Comparison of ENCODE assay signal across 1 cellular context in genomic region chr16:83945587-83945986, GRCh38.
TF ChIP-seq lines count a peak whose summit lies in the region.

No MANE protein-coding gene starts in this region.

TF ChIP-seq in HepG2, 621 proteins besides CTCF, POLR2A, EP300 and RAD21 (continued from another document and continues in another):
- TF ChIP-seq HNF4A (CRISPR knock-in tag; IDR thresholded peaks at IDR 0.05) (peak; percentile 71), ZNF484 (CRISPR knock-in tag; IDR thresholded peaks at IDR 0.05; ENCODE audit: borderline replicate concordance, low read depth) (no peak), KMT2A (CRISPR knock-in tag; IDR thresholded peaks at IDR 0.05) (no peak), ZNF644 (CRISPR knock-in tag; IDR thresholded peaks at IDR 0.05; ENCODE audit: low read depth) (no peak), ETV5 (CRISPR knock-in tag; IDR thresholded peaks at IDR 0.05; ENCODE audit: borderline replicate concordance) (no peak), ZNF788 (CRISPR knock-in tag; IDR thresholded peaks at IDR 0.05; ENCODE audit: borderline replicate concordance) (no peak), CENPX (CRISPR knock-in tag; IDR thresholded peaks at IDR 0.05) (no peak), ZNF451 (CRISPR knock-in tag; IDR thresholded peaks at IDR 0.05) (no peak), SRF (IDR thresholded peaks at IDR 0.05; ENCODE audit: low read depth, low read length) (no peak), ZFX (CRISPR knock-in tag; IDR thresholded peaks at IDR 0.05; ENCODE audit: low read depth) (no peak), HNRNPLL (IDR thresholded peaks at IDR 0.05; ENCODE audit: low read depth, low read length, poor library complexity, severe bottlenecking) (no peak), NCOR1 (IDR thresholded peaks at IDR 0.05; ENCODE audit: borderline replicate concordance, low read length) (peak; percentile 86), TEAD3 (CRISPR knock-in tag; optimal IDR thresholded peaks at IDR 0.05; ENCODE audit: borderline replicate concordance) (no peak), RARA (CRISPR knock-in tag; IDR thresholded peaks at IDR 0.05) (peak; percentile 94), RNF2 (conservative IDR thresholded peaks at IDR 0.05; ENCODE audit: low read depth) (no peak), ZNF562 (CRISPR knock-in tag; IDR thresholded peaks at IDR 0.05; ENCODE audit: borderline replicate concordance) (no peak), ARID5B (CRISPR knock-in tag; IDR thresholded peaks at IDR 0.05) (peak; percentile 39; the same call in 1 of the 2 replicates), SATB2 (CRISPR knock-in tag; IDR thresholded peaks at IDR 0.05) (no peak), ZNF883 (CRISPR knock-in tag; IDR thresholded peaks at IDR 0.05; ENCODE audit: not compliant biosample characterization) (no peak), THRA (CRISPR knock-in tag; IDR thresholded peaks at IDR 0.05; ENCODE audit: borderline replicate concordance) (peak; percentile 29; the same call in 1 of the 2 replicates), NR2F2 (IDR thresholded peaks at IDR 0.05; ENCODE audit: borderline replicate concordance, low read depth) (no peak), CBX2 (IDR thresholded peaks at IDR 0.05; ENCODE audit: low read depth, low read length) (0 out of 2 replicates have a peak, but pooled peaks have one; percentile 31), CBX2 (CRISPR knock-in tag; IDR thresholded peaks at IDR 0.05; ENCODE audit: low read depth) (no peak), BCL6 (CRISPR knock-in tag; IDR thresholded peaks at IDR 0.05) (peak; percentile 71), ZNF160 (CRISPR knock-in tag; IDR thresholded peaks at IDR 0.05) (no peak), RBFOX2 (IDR thresholded peaks at IDR 0.05; ENCODE audit: low read depth, low read length) (no peak), RFX1 (IDR thresholded peaks at IDR 0.05) (no peak), SKI (IDR thresholded peaks at IDR 0.05; ENCODE audit: partially characterized antibody) (peak; percentile 77), ZNF501 (CRISPR knock-in tag; IDR thresholded peaks at IDR 0.05) (no peak), LBX2 (CRISPR knock-in tag; IDR thresholded peaks at IDR 0.05; ENCODE audit: borderline replicate concordance) (no peak), TFAP4 (IDR thresholded peaks at IDR 0.05; ENCODE audit: borderline replicate concordance, low read depth) (peak; percentile 16; the same call in 1 of the 2 replicates), MXD3 (CRISPR knock-in tag; IDR thresholded peaks at IDR 0.05) (no peak), AHDC1 (CRISPR knock-in tag; IDR thresholded peaks at IDR 0.05; ENCODE audit: borderline replicate concordance) (0 out of 2 replicates have a peak, but pooled peaks have one; percentile 31), GZF1 (CRISPR knock-in tag; IDR thresholded peaks at IDR 0.05) (no peak), ZSCAN31 (CRISPR knock-in tag; IDR thresholded peaks at IDR 0.05; ENCODE audit: low read depth) (no peak), FOSL2 (CRISPR knock-in tag; IDR thresholded peaks at IDR 0.05) (peak; percentile 43), ZNF362 (CRISPR knock-in tag; IDR thresholded peaks at IDR 0.05; ENCODE audit: borderline replicate concordance) (0 out of 2 replicates have a peak, but pooled peaks have one; percentile 22), TCF7 (IDR thresholded peaks at IDR 0.05; ENCODE audit: low read depth) (peak; percentile 62; the same call in 1 of the 2 replicates), U2AF1 (optimal IDR thresholded peaks at IDR 0.05; ENCODE audit: low read depth, low read length) (no peak), SP140L (CRISPR knock-in tag; IDR thresholded peaks at IDR 0.05; ENCODE audit: borderline replicate concordance) (no peak), HBP1 (CRISPR knock-in tag; IDR thresholded peaks at IDR 0.05; ENCODE audit: low read depth) (no peak), CREB3 (CRISPR knock-in tag; IDR thresholded peaks at IDR 0.05) (no peak), ATF2 (CRISPR knock-in tag; IDR thresholded peaks at IDR 0.05) (no peak), GATAD2A (CRISPR knock-in tag; IDR thresholded peaks at IDR 0.05) (no peak), MIXL1 (CRISPR knock-in tag; IDR thresholded peaks at IDR 0.05) (no peak), ZNF850 (CRISPR knock-in tag; conservative IDR thresholded peaks at IDR 0.05) (no peak), SMARCC2 (IDR thresholded peaks at IDR 0.05) (no peak), ZNF3 (CRISPR knock-in tag; IDR thresholded peaks at IDR 0.05) (no peak)
